8 cellular contexts compared by ENCODE assay signal in the genomic region with DNA sequence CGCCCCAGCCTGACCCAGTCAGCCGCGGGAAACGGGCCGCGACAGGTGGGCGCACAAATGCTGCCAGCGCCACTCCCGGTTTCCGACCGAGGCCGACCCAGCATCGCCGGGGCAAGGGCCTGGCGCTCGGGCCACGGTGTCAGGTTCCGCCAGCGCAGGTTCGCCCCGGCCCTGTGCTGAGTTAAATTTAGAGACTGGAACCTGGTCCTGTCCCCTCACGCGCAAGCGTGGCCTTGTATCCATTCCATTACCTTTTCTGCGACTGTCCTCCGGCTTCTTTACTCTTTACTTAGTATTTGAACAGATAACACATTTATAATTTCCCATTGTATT. TPM values are rescaled to one million over a fixed set of nuclear protein-coding genes. Genes with fewer than 3 reads are reported as not detected.
A peak's percentile ranks its signal among the peaks of the same experiment; 100 is the strongest.
DNase-seq lines count a peak whose midpoint lies in the region; ATAC-seq and TF ChIP-seq lines count a peak whose summit lies in the region.
"Had no signal": no experiment of that assay in that cellular context is flagged by ENCODE, and none has a peak within 500 bp of the region (broad histone marks: within the 10 kb centered on the region; RNA-seq: fewer than 3 reads in every experiment).

No MANE protein-coding gene starts in this region.

- CTCF ChIA-PET in activated naive CD4-positive, alpha-beta T cell treated with anti-CD3 and anti-CD28 coated beads, Interleukin-2, amount 10 ng/mL, durations not matched to agents 7 days and 5 days (lab: Charles Lee), result interaction anchor here (0.9 to 2.6 kb wide), 2 partner anchors 21 to 32 kb away, joined by 3 to 8 read pairs; no protein-coding TSS in a partner anchor
- CTCF ChIA-PET in HEK293T (lab: Yijun Ruan, JAX), result interaction anchor here (1.0 to 2.0 kb wide), 4 partner anchors 14 to 32 kb away, joined by 3 to 7 read pairs (median 6); no protein-coding TSS in a partner anchor

- TF ChIP-seq CTCF in upper lobe of right lung (IDR thresholded peaks at IDR 0.05), result no peak

- DNase-seq in activated naive CD4-positive, alpha-beta T cell treated with anti-CD3 and anti-CD28 coated beads, Interleukin-2, amount 10 ng/mL, durations not matched to agents 7 days and 5 days, result no peak
- no peak for DNase-seq in activated naive CD4-positive, alpha-beta T cell treated with Interleukin-2 at 50 U/mL for 16 hours
- DNase-seq in upper lobe of right lung (no peak), HEK293T (ENCODE audit: extremely low spot score) (no peak), NCI-H1694 (lab: John Stamatoyannopoulos, UW) (no peak)

- H3K4me1 ChIP-seq in upper lobe of right lung, result peaks cover 24% of the 10 kb centered on the region

- H3K27ac ChIP-seq in upper lobe of right lung, result peak overlapping the region; percentile 65

- POLR2A ChIA-PET in HEK293T (lab: Yijun Ruan, JAX), result interaction anchor here (0.7 to 7.6 kb wide), 8 partner anchors 11 to 39 kb away, joined by 4 to 164 read pairs (median 7); a partner anchor contains a TSS

- H3K4me3 ChIP-seq in iPS-11a (ENCODE audit: low read depth, low read length) (peak overlapping the region; percentile 62), upper lobe of right lung (peak overlapping the region; percentile 66)

- no peaks in the 10 kb centered on the region for H3K9me3 Mint-ChIP-seq in activated naive CD4-positive, alpha-beta T cell treated with anti-CD3 and anti-CD28 coated beads, Interleukin-2, amount 10 ng/mL, durations not matched to agents 7 days and 5 days

- no peak for ATAC-seq in upper lobe of right lung

- H3K4me1 Mint-ChIP-seq in activated naive CD4-positive, alpha-beta T cell treated with anti-CD3 and anti-CD28 coated beads, Interleukin-2, amount 10 ng/mL, durations not matched to agents 7 days and 5 days, result peaks cover 39% of the 10 kb centered on the region

- H3K4me3 Mint-ChIP-seq in activated naive CD4-positive, alpha-beta T cell treated with anti-CD3 and anti-CD28 coated beads, Interleukin-2, amount 10 ng/mL, durations not matched to agents 7 days and 5 days, result peak overlapping the region; percentile 79

- H3K36me3 Mint-ChIP-seq in activated naive CD4-positive, alpha-beta T cell treated with anti-CD3 and anti-CD28 coated beads, Interleukin-2, amount 10 ng/mL, durations not matched to agents 7 days and 5 days, result peaks cover 7% of the 10 kb centered on the region

- intact Hi-C loops in upper lobe of right lung (cut with DNase I), result no loop called here

- H3K36me3 ChIP-seq in upper lobe of right lung, result no peaks in the 10 kb centered on the region

- no peaks in the 10 kb centered on the region for H3K27me3 ChIP-seq in upper lobe of right lung

- no peaks in the 10 kb centered on the region for H3K9me3 ChIP-seq in upper lobe of right lung

- peaks cover 71% of the 10 kb centered on the region for H3K27me3 Mint-ChIP-seq in activated naive CD4-positive, alpha-beta T cell treated with anti-CD3 and anti-CD28 coated beads, Interleukin-2, amount 10 ng/mL, durations not matched to agents 7 days and 5 days

- H3K27ac Mint-ChIP-seq in activated naive CD4-positive, alpha-beta T cell treated with anti-CD3 and anti-CD28 coated beads, Interleukin-2, amount 10 ng/mL, durations not matched to agents 7 days and 5 days, result no peak overlapping the region

TF ChIP-seq in HEK293T, 16 proteins besides CTCF, POLR2A, EP300 and RAD21:
- no peak for TF ChIP-seq ZNF384 (IDR thresholded peaks at IDR 0.05)
- TF ChIP-seq FOXK2 (IDR thresholded peaks at IDR 0.05), result no peak
- no peak for TF ChIP-seq FOXA1 (IDR thresholded peaks at IDR 0.05)
- TF ChIP-seq SP1 (IDR thresholded peaks at IDR 0.05), result no peak
- TF ChIP-seq BHLHE40 (IDR thresholded peaks at IDR 0.05; ENCODE audit: borderline replicate concordance), result no peak
- no peak for TF ChIP-seq HDGF (IDR thresholded peaks at IDR 0.05; ENCODE audit: borderline replicate concordance)
- TF ChIP-seq, protein P1, sequence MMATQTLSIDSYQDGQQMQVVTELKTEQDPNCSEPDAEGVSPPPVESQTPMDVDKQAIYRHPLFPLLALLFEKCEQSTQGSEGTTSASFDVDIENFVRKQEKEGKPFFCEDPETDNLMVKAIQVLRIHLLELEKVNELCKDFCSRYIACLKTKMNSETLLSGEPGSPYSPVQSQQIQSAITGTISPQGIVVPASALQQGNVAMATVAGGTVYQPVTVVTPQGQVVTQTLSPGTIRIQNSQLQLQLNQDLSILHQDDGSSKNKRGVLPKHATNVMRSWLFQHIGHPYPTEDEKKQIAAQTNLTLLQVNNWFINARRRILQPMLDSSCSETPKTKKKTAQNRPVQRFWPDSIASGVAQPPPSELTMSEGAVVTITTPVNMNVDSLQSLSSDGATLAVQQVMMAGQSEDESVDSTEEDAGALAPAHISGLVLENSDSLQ (IDR thresholded peaks at IDR 0.05), result no peak
- TF ChIP-seq CTBP1 (IDR thresholded peaks at IDR 0.05; ENCODE audit: borderline replicate concordance), result no peak
- TF ChIP-seq NFRKB (IDR thresholded peaks at IDR 0.05), result no peak
- TF ChIP-seq TARDBP (IDR thresholded peaks at IDR 0.05), result no peak
- TF ChIP-seq LEF1 (IDR thresholded peaks at IDR 0.05; ENCODE audit: borderline replicate concordance), result no peak
- TF ChIP-seq L3MBTL2 (conservative IDR thresholded peaks at IDR 0.05), result no peak
- TF ChIP-seq ARNT (IDR thresholded peaks at IDR 0.05), result no peak
- TF ChIP-seq ELF4 (IDR thresholded peaks at IDR 0.05), result no peak
- no peak for TF ChIP-seq FOXM1 (IDR thresholded peaks at IDR 0.05; ENCODE audit: borderline replicate concordance)
- TF ChIP-seq SUZ12 (IDR thresholded peaks at IDR 0.05), result no peak

RNA-seq across cellular contexts. Expression of a gene that starts 0.4 kb away (rescaled TPM):
- 4.9 TPM for total RNA-seq in upper lobe of right lung

RNA-seq across cellular contexts. Expression of a gene that starts 17.7 kb away (rescaled TPM):
- 26.9 TPM for total RNA-seq in upper lobe of right lung

RNA-seq across cellular contexts. Expression of a gene that starts 38.3 kb away (rescaled TPM):
- total RNA-seq in upper lobe of right lung, result 1,155 TPM

RNA-seq across cellular contexts. Expression of a gene that starts 55.6 kb away (rescaled TPM):
- 16.3 TPM for total RNA-seq in upper lobe of right lung

RNA-seq across cellular contexts. Expression of a gene that starts 58.0 kb away (rescaled TPM):
- total RNA-seq in upper lobe of right lung, result not detected
- total RNA-seq: Daoy, RPMI7951 had no signal
